Comparison of ENCODE assay signal across 1 cellular context in the genomic region with DNA sequence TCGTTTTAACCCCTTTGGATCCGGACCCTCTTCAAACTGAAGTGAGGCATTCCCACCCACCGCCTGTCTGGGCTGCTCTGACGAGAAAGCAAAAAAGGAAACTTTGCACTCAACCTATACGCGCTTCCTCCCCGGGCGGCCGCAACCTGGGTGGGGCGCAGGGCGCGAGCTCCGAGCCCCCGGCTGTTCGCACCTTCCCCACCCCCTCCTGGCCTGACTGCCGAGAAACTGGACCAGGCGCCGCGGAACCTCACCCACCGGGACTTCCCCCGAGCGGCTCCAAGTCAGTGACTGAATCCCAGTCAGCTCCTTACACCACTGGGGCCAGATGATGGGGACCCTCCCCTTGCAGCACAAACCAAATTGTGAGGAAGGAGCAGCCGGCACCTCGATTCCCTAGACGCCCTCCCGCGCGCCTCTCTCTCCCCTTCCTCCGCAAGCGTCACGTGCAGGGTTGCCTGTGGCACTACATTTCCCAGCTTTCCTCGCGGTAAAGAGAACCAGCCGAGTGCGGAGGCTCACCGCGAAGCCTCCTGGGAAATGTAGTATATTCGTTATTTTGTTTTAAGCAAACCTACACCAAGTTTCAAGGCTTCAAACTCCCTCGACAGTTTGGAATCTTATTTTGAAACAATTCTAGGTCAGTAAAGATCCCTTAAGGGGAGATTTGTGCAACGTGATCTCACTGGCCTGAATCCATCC.
TF ChIP-seq lines count a peak whose summit lies in the region.

A gene with protein sequence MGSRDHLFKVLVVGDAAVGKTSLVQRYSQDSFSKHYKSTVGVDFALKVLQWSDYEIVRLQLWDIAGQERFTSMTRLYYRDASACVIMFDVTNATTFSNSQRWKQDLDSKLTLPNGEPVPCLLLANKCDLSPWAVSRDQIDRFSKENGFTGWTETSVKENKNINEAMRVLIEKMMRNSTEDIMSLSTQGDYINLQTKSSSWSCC (minus strand): TSS at position 468 of the 702 bp plus-strand sequence. CDS start 526 bp downstream, outside the sequence.

TF ChIP-seq in A549, 52 proteins besides CTCF, POLR2A, EP300 and RAD21 (continued from another document):
- TF ChIP-seq JUN (IDR thresholded peaks at IDR 0.05) (0 out of 5 replicates have a peak, but pooled peaks of 1 of the 2 experiments have one; percentile 45), SMC3 (IDR thresholded peaks at IDR 0.05) (no peak), RNF2 (IDR thresholded peaks at IDR 0.05; ENCODE audit: borderline replicate concordance, low read depth) (peak; percentile 65; the same call in 1 of the 2 replicates), NFE2L2 (conservative IDR thresholded peaks at IDR 0.05; ENCODE audit: low read length) (no peak), CBX8 (IDR thresholded peaks at IDR 0.05) (no peak), PHF8 (IDR thresholded peaks at IDR 0.05; ENCODE audit: borderline replicate concordance, low read depth) (no peak)
- TF ChIP-seq, protein P1, sequence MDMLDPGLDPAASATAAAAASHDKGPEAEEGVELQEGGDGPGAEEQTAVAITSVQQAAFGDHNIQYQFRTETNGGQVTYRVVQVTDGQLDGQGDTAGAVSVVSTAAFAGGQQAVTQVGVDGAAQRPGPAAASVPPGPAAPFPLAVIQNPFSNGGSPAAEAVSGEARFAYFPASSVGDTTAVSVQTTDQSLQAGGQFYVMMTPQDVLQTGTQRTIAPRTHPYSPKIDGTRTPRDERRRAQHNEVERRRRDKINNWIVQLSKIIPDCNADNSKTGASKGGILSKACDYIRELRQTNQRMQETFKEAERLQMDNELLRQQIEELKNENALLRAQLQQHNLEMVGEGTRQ (IDR thresholded peaks at IDR 0.05), result peak; percentile 93
- TF ChIP-seq, protein P2, sequence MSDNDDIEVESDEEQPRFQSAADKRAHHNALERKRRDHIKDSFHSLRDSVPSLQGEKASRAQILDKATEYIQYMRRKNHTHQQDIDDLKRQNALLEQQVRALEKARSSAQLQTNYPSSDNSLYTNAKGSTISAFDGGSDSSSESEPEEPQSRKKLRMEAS (IDR thresholded peaks at IDR 0.05), result peak; percentile 87
- TF ChIP-seq, protein P3, sequence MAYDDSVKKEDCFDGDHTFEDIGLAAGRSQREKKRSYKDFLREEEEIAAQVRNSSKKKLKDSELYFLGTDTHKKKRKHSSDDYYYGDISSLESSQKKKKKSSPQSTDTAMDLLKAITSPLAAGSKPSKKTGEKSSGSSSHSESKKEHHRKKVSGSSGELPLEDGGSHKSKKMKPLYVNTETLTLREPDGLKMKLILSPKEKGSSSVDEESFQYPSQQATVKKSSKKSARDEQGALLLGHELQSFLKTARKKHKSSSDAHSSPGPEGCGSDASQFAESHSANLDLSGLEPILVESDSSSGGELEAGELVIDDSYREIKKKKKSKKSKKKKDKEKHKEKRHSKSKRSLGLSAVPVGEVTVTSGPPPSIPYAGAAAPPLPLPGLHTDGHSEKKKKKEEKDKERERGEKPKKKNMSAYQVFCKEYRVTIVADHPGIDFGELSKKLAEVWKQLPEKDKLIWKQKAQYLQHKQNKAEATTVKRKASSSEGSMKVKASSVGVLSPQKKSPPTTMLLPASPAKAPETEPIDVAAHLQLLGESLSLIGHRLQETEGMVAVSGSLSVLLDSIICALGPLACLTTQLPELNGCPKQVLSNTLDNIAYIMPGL (CRISPR knock-in tag; IDR thresholded peaks at IDR 0.05; ENCODE audit: borderline replicate concordance), result no peak
- TF ChIP-seq, protein P4, sequence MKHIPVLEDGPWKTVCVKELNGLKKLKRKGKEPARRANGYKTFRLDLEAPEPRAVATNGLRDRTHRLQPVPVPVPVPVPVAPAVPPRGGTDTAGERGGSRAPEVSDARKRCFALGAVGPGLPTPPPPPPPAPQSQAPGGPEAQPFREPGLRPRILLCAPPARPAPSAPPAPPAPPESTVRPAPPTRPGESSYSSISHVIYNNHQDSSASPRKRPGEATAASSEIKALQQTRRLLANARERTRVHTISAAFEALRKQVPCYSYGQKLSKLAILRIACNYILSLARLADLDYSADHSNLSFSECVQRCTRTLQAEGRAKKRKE (CRISPR knock-in tag; IDR thresholded peaks at IDR 0.05; ENCODE audit: low read depth), result no peak
- TF ChIP-seq, protein P5, sequence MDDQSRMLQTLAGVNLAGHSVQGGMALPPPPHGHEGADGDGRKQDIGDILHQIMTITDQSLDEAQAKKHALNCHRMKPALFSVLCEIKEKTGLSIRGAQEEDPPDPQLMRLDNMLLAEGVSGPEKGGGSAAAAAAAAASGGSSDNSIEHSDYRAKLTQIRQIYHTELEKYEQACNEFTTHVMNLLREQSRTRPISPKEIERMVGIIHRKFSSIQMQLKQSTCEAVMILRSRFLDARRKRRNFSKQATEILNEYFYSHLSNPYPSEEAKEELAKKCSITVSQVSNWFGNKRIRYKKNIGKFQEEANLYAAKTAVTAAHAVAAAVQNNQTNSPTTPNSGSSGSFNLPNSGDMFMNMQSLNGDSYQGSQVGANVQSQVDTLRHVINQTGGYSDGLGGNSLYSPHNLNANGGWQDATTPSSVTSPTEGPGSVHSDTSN (IDR thresholded peaks at IDR 0.05), result no peak
